In genomic region chr2:19901458-19902271, GRCh38 we compare ENCODE assay signal across 1 cellular context.
TF ChIP-seq lines count a peak whose summit lies in the region.

TTC32 (minus strand) TSS chr2:19901983; CDS start chr2:19901854, 129 bp downstream.

TF ChIP-seq in GM12878, 131 proteins besides CTCF, POLR2A, EP300 and RAD21 (continued from another document):
- TF ChIP-seq NRF1 (conservative IDR thresholded peaks at IDR 0.05; ENCODE audit: low read depth, low read length) (peak; percentile 86), USF2 (IDR thresholded peaks at IDR 0.05; ENCODE audit: borderline replicate concordance, low read depth, low read length) (no peak), HDGF (IDR thresholded peaks at IDR 0.05) (0 out of 2 replicates have a peak, but pooled peaks have one; percentile 16), SREBF2 (IDR thresholded peaks at IDR 0.05; ENCODE audit: low read length) (no peak), EGR1 (IDR thresholded peaks at IDR 0.05; ENCODE audit: borderline replicate concordance in 1 of 2, low read depth in 2 of 2, low read length in 2 of 2) (0 out of 3 replicates have a peak, but pooled peaks of 1 of the 2 experiments have one; percentile 28), SMARCA5 (IDR thresholded peaks at IDR 0.05) (peak; percentile 11), NR2C1 (IDR thresholded peaks at IDR 0.05) (peak; percentile 54), RUNX3 (IDR thresholded peaks at IDR 0.05; ENCODE audit: low read length) (peak; percentile 78), HDAC2 (IDR thresholded peaks at IDR 0.05) (no peak), YBX1 (IDR thresholded peaks at IDR 0.05) (no peak), ZNF24 (IDR thresholded peaks at IDR 0.05) (0 out of 2 replicates have a peak, but pooled peaks have one; percentile 36), IRF5 (IDR thresholded peaks at IDR 0.05; ENCODE audit: borderline replicate concordance) (peak; percentile 81)
